8 cellular contexts compared by ENCODE assay signal in genomic region chr19:11925584-11926187, GRCh38.
A peak's percentile ranks its signal among the peaks of the same experiment; 100 is the strongest.
DNase-seq lines count a peak whose midpoint lies in the region; ATAC-seq and TF ChIP-seq lines count a peak whose summit lies in the region.
"Not testable (repeated sequence)": the region's sequence is repeated elsewhere in the genome, so short reads cannot be mapped to it uniquely, and the experiment has no call there.

No MANE protein-coding gene starts in this region.

- peaks cover 59% of the 10 kb centered on the region for H3K4me1 Mint-ChIP-seq in activated naive CD4-positive, alpha-beta T cell treated with anti-CD3 and anti-CD28 coated beads, Interleukin-2, amount 50 U/mL, for 24 hours
- peaks cover 37 to 51% of the 10 kb centered on the region in 2 donors for H3K4me1 Mint-ChIP-seq in effector memory CD8-positive, alpha-beta T cell (ENCODE audit: low read depth in 2 of 2)
- H3K4me1 Mint-ChIP-seq in nephron: peaks cover 23% of the 10 kb centered on the region
- H3K4me1 Mint-ChIP-seq in stimulated activated naive CD8-positive, alpha-beta T cell treated with anti-CD3 and anti-CD28 coated beads, Interleukin-15, amount 100 ng/mL, for 72 hours: peaks cover 38% of the 10 kb centered on the region

- H3K9me3 ChIP-seq in BLaER1 treated with 17β-estradiol and CSF1 and Interleukin-3, amounts not matched to agents 10 nM and 100 nM (replicated peaks in 1 of 11): peaks cover 34 to 40% (median 39%) of the 10 kb centered on the region in 11 experiments
- not testable (repeated sequence) for H3K9me3 ChIP-seq in RWPE2 (ENCODE audit: severe bottlenecking); iPS-18c (ENCODE audit: control insufficient read depth, insufficient read depth, low read length)

- not testable (repeated sequence) for H4K20me1 ChIP-seq in BLaER1 treated with 17β-estradiol and CSF1 and Interleukin-3, amounts not matched to agents 10 nM and 100 nM

- peak overlapping the region; percentile 99 for H3K4me3 Mint-ChIP-seq in activated naive CD4-positive, alpha-beta T cell treated with anti-CD3 and anti-CD28 coated beads, Interleukin-2, amount 50 U/mL, for 24 hours
- H3K4me3 Mint-ChIP-seq in effector memory CD8-positive, alpha-beta T cell: peak overlapping the region; percentile 100
- H3K4me3 Mint-ChIP-seq in nephron: peak overlapping the region; percentile 82 to 99 (median 89)
- peak overlapping the region; percentile 85 to 99 for H3K4me3 Mint-ChIP-seq in stimulated activated naive CD8-positive, alpha-beta T cell treated with anti-CD3 and anti-CD28 coated beads, Interleukin-15, amount 100 ng/mL, for 72 hours

- H3K36me3 Mint-ChIP-seq in activated naive CD4-positive, alpha-beta T cell treated with anti-CD3 and anti-CD28 coated beads, Interleukin-2, amount 50 U/mL, for 24 hours: not testable (repeated sequence)
- peaks cover 18% of the 10 kb centered on the region for H3K36me3 Mint-ChIP-seq in effector memory CD8-positive, alpha-beta T cell (ENCODE audit: insufficient read depth)
- H3K36me3 Mint-ChIP-seq in nephron (ENCODE audit: low read depth): peaks cover 54% of the 10 kb centered on the region

- peak overlapping the region; percentile 77 to 98 (median 92) for H3K4me3 ChIP-seq in BLaER1 treated with 17β-estradiol and CSF1 and Interleukin-3, amounts not matched to agents 10 nM and 100 nM
- peak overlapping the region; percentile 86 for H3K4me3 ChIP-seq in HFF-Myc (replicated peaks; ENCODE audit: low read depth, low read length)
- peak overlapping the region; percentile 92 for H3K4me3 ChIP-seq in RWPE2 (ENCODE audit: severe bottlenecking)
- H3K4me3 ChIP-seq in iPS-18c (ENCODE audit: insufficient read depth, low read depth, low read length): peak overlapping the region; percentile 95

- H3K9me3 Mint-ChIP-seq in activated naive CD4-positive, alpha-beta T cell treated with anti-CD3 and anti-CD28 coated beads, Interleukin-2, amount 50 U/mL, for 24 hours; effector memory CD8-positive, alpha-beta T cell; stimulated activated naive CD8-positive, alpha-beta T cell treated with anti-CD3 and anti-CD28 coated beads, Interleukin-15, amount 100 ng/mL, for 72 hours: not testable (repeated sequence)
- H3K9me3 Mint-ChIP-seq in nephron: peaks cover 42% of the 10 kb centered on the region

- not testable (repeated sequence) for ATAC-seq in RWPE2 (ENCODE audit: low read depth); effector memory CD8-positive, alpha-beta T cell (replicated peaks); stimulated activated naive CD8-positive, alpha-beta T cell treated with anti-CD3 and anti-CD28 coated beads, Interleukin-15, amount 100 ng/mL, for 72 hours

- H3K27me3 ChIP-seq in BLaER1 treated with 17β-estradiol and CSF1 and Interleukin-3, amounts not matched to agents 10 nM and 100 nM; RWPE2 (ENCODE audit: insufficient read depth, poor library complexity, severe bottlenecking): not testable (repeated sequence)

- peak overlapping the region; percentile 91 to 98 (median 96) for H3K27ac ChIP-seq in BLaER1 treated with 17β-estradiol and CSF1 and Interleukin-3, amounts not matched to agents 10 nM and 100 nM
- H3K27ac ChIP-seq in RWPE2 (ENCODE audit: poor library complexity, severe bottlenecking): peak overlapping the region; percentile 86

- peaks cover 23 to 40% (median 37%) of the 10 kb centered on the region in 11 experiments for H3K36me3 ChIP-seq in BLaER1 treated with 17β-estradiol and CSF1 and Interleukin-3, amounts not matched to agents 10 nM and 100 nM
- peaks cover 30% of the 10 kb centered on the region for H3K36me3 ChIP-seq in RWPE2 (ENCODE audit: low read depth)

- TF ChIP-seq CTCF in HFF-Myc (IDR thresholded peaks at IDR 0.05; ENCODE audit: low read depth, low read length, missing control alignments); RWPE2 (IDR thresholded peaks at IDR 0.05; ENCODE audit: poor library complexity, severe bottlenecking); nephron (IDR thresholded peaks at IDR 0.05; ENCODE audit: unreplicated experiment in 3 of 3): not testable (repeated sequence)

- H3K4me1 ChIP-seq in BLaER1 treated with 17β-estradiol and CSF1 and Interleukin-3, amounts not matched to agents 10 nM and 100 nM: peaks cover 19 to 34% (median 26%) of the 10 kb centered on the region in 10 experiments
- H3K4me1 ChIP-seq in RWPE2 (ENCODE audit: insufficient read depth, poor library complexity, severe bottlenecking): not testable (repeated sequence)

- peak overlapping the region; percentile 92 to 98 (median 94) for H3K9ac ChIP-seq in BLaER1 treated with 17β-estradiol and CSF1 and Interleukin-3, amounts not matched to agents 10 nM and 100 nM

- not testable (repeated sequence) for H3K27me3 Mint-ChIP-seq in activated naive CD4-positive, alpha-beta T cell treated with anti-CD3 and anti-CD28 coated beads, Interleukin-2, amount 50 U/mL, for 24 hours; effector memory CD8-positive, alpha-beta T cell; nephron (ENCODE audit: low read depth); stimulated activated naive CD8-positive, alpha-beta T cell treated with anti-CD3 and anti-CD28 coated beads, Interleukin-15, amount 100 ng/mL, for 72 hours

- peak overlapping the region; percentile 42 for H3K27ac Mint-ChIP-seq in activated naive CD4-positive, alpha-beta T cell treated with anti-CD3 and anti-CD28 coated beads, Interleukin-2, amount 50 U/mL, for 24 hours
- peak overlapping the region; percentile 97 to 98 for H3K27ac Mint-ChIP-seq in effector memory CD8-positive, alpha-beta T cell
- H3K27ac Mint-ChIP-seq in nephron: peak overlapping the region; percentile 65 to 95 (median 91)
- H3K27ac Mint-ChIP-seq in stimulated activated naive CD8-positive, alpha-beta T cell treated with anti-CD3 and anti-CD28 coated beads, Interleukin-15, amount 100 ng/mL, for 72 hours: peak overlapping the region; percentile 49 to 99

- not testable (repeated sequence) for DNase-seq in HFF-Myc (ENCODE audit: extremely low read depth, low read depth); RWPE2 (ENCODE audit: low spot score); effector memory CD8-positive, alpha-beta T cell; stimulated activated naive CD8-positive, alpha-beta T cell treated with anti-CD3 and anti-CD28 coated beads, Interleukin-15, amount 100 ng/mL, for 72 hours

- H3K4me2 ChIP-seq in BLaER1 treated with 17β-estradiol and CSF1 and Interleukin-3, amounts not matched to agents 10 nM and 100 nM: peak overlapping the region; percentile 86 to 100 (median 96)

Comparison
In these comparisons a context has a peak if more than half of its experiments do, and no peak if none do; other contexts are left out.
1. H3K27ac Mint-ChIP-seq: peak in every context shown above with its lines; median percentile 98 in effector memory CD8-positive, alpha-beta T cell; 91 in nephron; 74 in stimulated activated naive CD8-positive, alpha-beta T cell treated with anti-CD3 and anti-CD28 coated beads, Interleukin-15, amount 100 ng/mL, for 72 hours; 42 in activated naive CD4-positive, alpha-beta T cell treated with anti-CD3 and anti-CD28 coated beads, Interleukin-2, amount 50 U/mL, for 24 hours.